In the genomic region with DNA sequence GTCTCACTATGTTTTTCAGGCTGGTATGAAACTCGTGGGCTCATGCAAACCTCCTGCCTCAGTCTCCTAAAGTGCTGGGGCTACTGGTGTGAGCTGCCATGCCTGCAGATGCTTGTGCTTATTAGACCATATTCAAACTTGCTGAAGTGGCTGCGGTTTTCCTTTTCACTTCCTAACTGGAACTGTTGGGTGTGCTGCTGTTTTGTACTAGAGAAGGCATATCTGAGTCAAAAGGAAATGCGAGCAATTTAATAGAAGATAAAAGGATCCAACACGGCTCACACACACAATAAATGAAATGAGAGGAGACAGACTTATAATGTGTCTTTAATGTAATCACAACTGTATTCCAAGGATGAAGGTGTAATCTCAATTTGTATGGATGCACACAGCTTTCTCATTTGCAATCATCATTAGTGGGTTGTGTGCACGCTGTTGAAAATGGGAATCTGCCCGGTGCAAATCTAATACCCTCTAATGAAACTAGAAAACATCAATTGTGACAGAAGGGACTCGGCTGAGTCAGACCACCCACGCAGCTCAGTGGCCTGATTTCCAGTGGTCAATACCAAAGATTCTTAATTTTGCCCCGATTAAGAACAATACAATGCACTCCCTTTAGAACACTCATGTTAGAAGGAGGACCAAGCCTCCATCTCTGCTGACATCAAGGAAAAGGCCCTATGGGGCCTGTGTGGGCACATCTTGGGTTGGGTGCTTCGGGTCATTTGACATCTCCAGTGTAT, we compare ENCODE assay signal across 13 cellular contexts.
"Had no signal": no experiment of that assay in that cellular context is flagged by ENCODE, and none has a peak within 500 bp of the region (broad histone marks: within the 10 kb centered on the region; RNA-seq: fewer than 3 reads in every experiment).

No MANE protein-coding gene starts in this region.

- H3K27me3 ChIP-seq: dorsolateral prefrontal cortex, gastrocnemius medialis had no signal

- H3K79me2 ChIP-seq: parathyroid adenoma had no signal

- ATAC-seq: gastrocnemius medialis, left colon, sciatic nerve had no signal

- H2AFZ ChIP-seq: parathyroid adenoma had no signal

- H3K36me3 ChIP-seq: gastrocnemius medialis, prostate gland had no signal

- H3K9me3 ChIP-seq: gastrocnemius medialis, prostate gland had no signal

- DNase-seq: cortex of kidney; dorsolateral prefrontal cortex; effector CD8-positive, alpha-beta T cell; gastrocnemius medialis; left colon; mesendoderm; naive B cell; stimulated activated CD4-positive, alpha-beta T cell treated with anti-CD3 and anti-CD28 coated beads, Interleukin-2, amount 100 ng/mL, for 24 hours; stimulated activated CD4-positive, alpha-beta T cell treated with anti-CD3 and anti-CD28 coated beads, Interleukin-4, amount 100 ng/mL, for 4 hours; stimulated activated naive CD4-positive, alpha-beta T cell had no signal

- H3K27ac ChIP-seq: dorsolateral prefrontal cortex, gastrocnemius medialis, parathyroid adenoma, prostate gland had no signal

- H3K9ac ChIP-seq: parathyroid adenoma had no signal

- H3K4me1 ChIP-seq: gastrocnemius medialis, parathyroid adenoma, prostate gland had no signal

- H3K4me3 ChIP-seq: dorsolateral prefrontal cortex, gastrocnemius medialis, prostate gland had no signal
